ENCODE assay signal across 11 cellular contexts in the genomic region with DNA sequence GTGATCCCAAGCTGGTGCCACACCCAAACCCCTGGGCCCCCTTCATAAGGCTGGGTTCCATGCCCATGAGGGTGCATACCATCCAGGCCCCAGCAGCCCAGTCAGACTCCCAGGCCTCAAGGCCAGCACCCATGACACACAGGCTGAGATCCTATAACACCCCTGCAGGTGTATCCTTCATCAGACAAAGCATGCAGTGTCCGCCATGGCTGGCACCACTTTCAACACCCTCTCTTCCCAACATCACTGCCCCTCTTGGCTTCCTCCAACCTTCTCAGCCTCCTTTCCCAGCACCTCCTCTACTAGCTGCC. TPM values are rescaled to one million over a fixed set of nuclear protein-coding genes. Genes with fewer than 3 reads are reported as not detected.
A peak's percentile ranks its signal among the peaks of the same experiment; 100 is the strongest.
DNase-seq lines count a peak whose midpoint lies in the region; ATAC-seq, FAIRE-seq and TF ChIP-seq lines count a peak whose summit lies in the region.
"Had no signal": no experiment of that assay in that cellular context is flagged by ENCODE, and none has a peak within 500 bp of the region (broad histone marks: within the 10 kb centered on the region; RNA-seq: fewer than 3 reads in every experiment).

No MANE protein-coding gene starts in this region.

- H2BK120ac ChIP-seq in H1 (replicated peaks; ENCODE audit: low read depth, low read length): no peak overlapping the region

- no peak overlapping the region for H4K91ac ChIP-seq in H1 (replicated peaks; ENCODE audit: insufficient read length, low read length)

- H4K8ac ChIP-seq in H1 (ENCODE audit: extremely low read depth, insufficient read depth, low read length): no peak overlapping the region

- TF ChIP-seq CTCF in H1 (IDR thresholded peaks at IDR 0.05; ENCODE audit: control extremely low read depth in 1 of 3, insufficient read depth in 1 of 3, low read depth in 1 of 3, low read length in 3 of 3) (no peak), ovary (IDR thresholded peaks at IDR 0.05) (no peak)

- no peak overlapping the region for H3K14ac ChIP-seq in H1 (ENCODE audit: insufficient read length)

- H3K9me3 ChIP-seq in HUES48 (ENCODE audit: control insufficient read depth, insufficient read depth, low read length) (no peaks in the 10 kb centered on the region), H1 (ENCODE audit: insufficient read depth in 2 of 2, low read depth in 1 of 2, low read length in 1 of 2) (no peaks in the 10 kb centered on the region), ovary (no peaks in the 10 kb centered on the region)
- H3K9me3 ChIP-seq: breast epithelium, tibial nerve had no signal

- 37% methylated on average over 1 of the region's 1 CpG; no CpG with 5 or more reads in 1 of the 2 experiments for WGBS in H1 (ENCODE audit: extremely low coverage in 1 of 2, insufficient coverage in 1 of 2, insufficient read length in 1 of 2, insufficient replicate concordance in 2 of 2, low coverage in 1 of 2, low lambda C conversion rate in 2 of 2, missing lambda C conversion rate in 1 of 2), 2 experiments
- 0 to 23% (median 0%) methylated on average over 1 of the region's 1 CpG for WGBS in ovary, 3 donors

- no peak overlapping the region for H3K4me3 ChIP-seq in HUES48 (ENCODE audit: low read depth, low read length)
- H3K4me3 ChIP-seq in H1 (ENCODE audit: extremely low read depth in 1 of 4, insufficient read depth in 2 of 4, low read depth in 3 of 4, low read length in 4 of 4): no peak overlapping the region
- no peak overlapping the region for H3K4me3 ChIP-seq in ovary
- H3K4me3 ChIP-seq: breast epithelium, GM23248, tibial nerve had no signal

- H3K27ac ChIP-seq in HUES48 (ENCODE audit: low read depth, low read length): peak overlapping the region; percentile 21
- H3K27ac ChIP-seq in H1 (ENCODE audit: low read depth, low read length): no peak overlapping the region
- no peak overlapping the region for H3K27ac ChIP-seq in ovary
- H3K27ac ChIP-seq: GM23248 had no signal

- no peak overlapping the region for H3K4ac ChIP-seq in H1 (replicated peaks; ENCODE audit: insufficient read length, low read depth, low read length)

- H3K27me3 ChIP-seq in HUES48 (ENCODE audit: control insufficient read depth, insufficient read depth, low read length) (no peaks in the 10 kb centered on the region), H1 (replicated peaks in 1 of 4; ENCODE audit: control insufficient read depth in 3 of 4, extremely low read depth in 1 of 4, insufficient read depth in 3 of 4, low read length in 3 of 4) (no peaks in the 10 kb centered on the region), ovary (no peaks in the 10 kb centered on the region)
- H3K27me3 ChIP-seq: breast epithelium, tibial nerve had no signal

- H4K5ac ChIP-seq in H1 (ENCODE audit: insufficient read length, low read depth, low read length): no peak overlapping the region

- CTCF ChIA-PET in H1 (lab: Charles Lee; ENCODE audit: partially characterized antibody): interaction anchor here (0.5 to 7.7 kb wide), 91 partner anchors 9 to 670 kb away, joined by 3 to 220 read pairs (median 5); a partner anchor contains a TSS

- H3K4me1 ChIP-seq in HUES48 (ENCODE audit: control insufficient read depth, insufficient read depth, low read length) (0 out of 2 replicates have a peak, but pooled peaks cover 3% of the 10 kb centered on the region), H1 (replicated peaks in 1 of 4; ENCODE audit: control insufficient read depth in 3 of 4, insufficient read depth in 4 of 4, low read length in 3 of 4) (peaks cover 0 to 8% (median 3%) of the 10 kb centered on the region in 4 experiments; a peak in 4 of 7 replicates), ovary (ENCODE audit: insufficient read depth) (peaks cover 14% of the 10 kb centered on the region)

- H3K4me2 ChIP-seq in H1 (ENCODE audit: insufficient read depth in 1 of 2, low read depth in 2 of 2, low read length in 2 of 2): no peak overlapping the region

- H2BK20ac ChIP-seq in H1 (ENCODE audit: low read length): no peak overlapping the region

- POLR2A ChIA-PET in H1 (lab: Charles Lee; ENCODE audit: partially characterized antibody): interaction anchor here (0.6 to 31.5 kb wide), 25 partner anchors 7 to 249 kb away, joined by 3 to 650 read pairs (median 4); a partner anchor contains a TSS

- intact Hi-C loops in ovary (cut with DNase I): loop anchor here (2.0 to 10.0 kb wide), 6 partner anchors 34 to 242 kb away; no protein-coding TSS in a partner anchor

- no peak overlapping the region for H3K56ac ChIP-seq in H1 (replicated peaks; ENCODE audit: insufficient read length, low read depth, low read length)

- peaks cover 5 to 37% of the 10 kb centered on the region in 2 experiments; a peak in 3 of 4 replicates for H3K79me2 ChIP-seq in H1 (ENCODE audit: control insufficient read depth in 1 of 2, insufficient read depth in 2 of 2, low read length in 2 of 2)

- no peak overlapping the region for H2BK15ac ChIP-seq in H1 (ENCODE audit: low read length)

- H2BK12ac ChIP-seq in H1 (ENCODE audit: low read depth, low read length): no peak overlapping the region

- no peak overlapping the region for H3K18ac ChIP-seq in H1 (ENCODE audit: extremely low read depth, low read length)

- H2AK5ac ChIP-seq in H1 (ENCODE audit: low read depth, low read length): no peak overlapping the region

- no peak for FAIRE-seq in H1 (lab: Jason Lieb, UNC)

- H3K79me1 ChIP-seq in H1 (ENCODE audit: low read depth, low read length): peaks cover 3% of the 10 kb centered on the region; the same call in 1 of the 2 replicates

- no peak overlapping the region for H2AFZ ChIP-seq in H1 (ENCODE audit: low read length)
- H2AFZ ChIP-seq: GM23248 had no signal

- H3K36me3 ChIP-seq in HUES48 (ENCODE audit: control insufficient read depth, insufficient read depth, low read length) (peaks cover 37% of the 10 kb centered on the region), H1 (ENCODE audit: control insufficient read depth in 2 of 4, insufficient read depth in 4 of 4, low read length in 3 of 4) (peaks cover 4 to 28% (median 13%) of the 10 kb centered on the region in 4 experiments; a peak in 6 of 8 replicates), ovary (no peaks in the 10 kb centered on the region)
- H3K36me3 ChIP-seq: breast epithelium had no signal

- H3K9ac ChIP-seq in HUES48 (ENCODE audit: low read depth, low read length): no peak overlapping the region
- no peak overlapping the region for H3K9ac ChIP-seq in H1 (replicated peaks in 1 of 4; ENCODE audit: extremely low read depth in 1 of 4, low read depth in 3 of 4, low read length in 3 of 4)
- H3K9ac ChIP-seq: GM23248 had no signal

- TF ChIP-seq POLR2A in H1 (IDR thresholded peaks at IDR 0.05; ENCODE audit: control extremely low read depth in 1 of 2, low read depth in 2 of 2, low read length in 2 of 2) (no peak), ovary (IDR thresholded peaks at IDR 0.05) (no peak)

- TF ChIP-seq EP300 in H1 (IDR thresholded peaks at IDR 0.05; ENCODE audit: borderline replicate concordance in 1 of 2, low read depth in 2 of 2, low read length in 2 of 2) (no peak), ovary (IDR thresholded peaks at IDR 0.05) (no peak)

- peak; percentile 35 for DNase-seq in 8988T
- DNase-seq in H1 (ENCODE audit: low read depth in 1 of 2, low spot score in 2 of 2): no peak
- DNase-seq in ovary: peak in 3 of 5 donors; percentile 26 to 38 (median 27)
- no peak for DNase-seq in iPS-NIHi7 (ENCODE audit: extremely low spot score)
- DNase-seq in NCI-H1105 (lab: John Stamatoyannopoulos, UW): no peak
- no peak for DNase-seq in NCI-H1436 treated with DMSO at 0.1 percent for 48 hours (lab: John Stamatoyannopoulos, UW)

- no peak for TF ChIP-seq RAD21 in H1 (IDR thresholded peaks at IDR 0.05 in 1 of 2, conservative IDR thresholded peaks at IDR 0.05 in 1 of 2; ENCODE audit: low read depth in 2 of 2, low read length in 2 of 2)

- H2BK5ac ChIP-seq in H1 (ENCODE audit: low read depth, low read length): no peak overlapping the region

- no peak overlapping the region for H3K23ac ChIP-seq in H1 (ENCODE audit: insufficient read length)

- peaks cover 3% of the 10 kb centered on the region; the same call in 1 of the 2 replicates for H3K23me2 ChIP-seq in H1 (ENCODE audit: low read depth, low read length)

- peaks cover 0 to 5% of the 10 kb centered on the region in 2 experiments for H4K20me1 ChIP-seq in H1 (replicated peaks in 1 of 2; ENCODE audit: control insufficient read depth in 1 of 2, insufficient read depth in 2 of 2, low read length in 2 of 2)

- no peak for ATAC-seq in HG02798 (IDR thresholded peaks at IDR 0.05; ENCODE audit: poor library complexity, unreplicated experiment)

RNA-seq across cellular contexts. Expression of a gene that starts 3.5 kb away (rescaled TPM):
- total RNA-seq in H1 (2021; fragmentation: NEBNext Ultra II Directional; extraction: Animal tissue kit (Norgen Biotek cat#: 25700)): 20.3 and 21.3 TPM in 2 replicates
- polyA plus RNA-seq in H1 (2011; rRNA removed) (19.7 and 21.4 TPM in 2 replicates), ovary (1 to 10 TPM; 9.1 to 9.9 TPM)
- polyA plus RNA-seq in H1 (2011; cell fraction: cytosol; rRNA removed): 26.3 TPM
- 18.4 TPM for polyA plus RNA-seq in H1 (2011; cell fraction: nucleus; rRNA removed)
- polyA plus RNA-seq in H1 (2012, experiment 1 of 2): 24.1 to 30.2 TPM (median 28.9 TPM) in 4 replicates
- 17.1 TPM for polyA plus RNA-seq in H1 (2012, experiment 2 of 2)
- polyA plus RNA-seq in H1 (2013, experiment 1 of 2): 16.7 TPM
- 16.9 TPM for polyA plus RNA-seq in H1 (2013, experiment 2 of 2)
- polyA minus RNA-seq in H1 (2011; rRNA and poly(A)+ RNA removed): 17.1 and 17.4 TPM in 2 replicates
- 7.3 TPM for polyA minus RNA-seq in H1 (2011; cell fraction: cytosol; rRNA and poly(A)+ RNA removed)
- 7.7 TPM for polyA minus RNA-seq in H1 (2011; cell fraction: nucleus; rRNA and poly(A)+ RNA removed)
- 1 to 10 TPM; 6.3 to 8.5 (median 7.5) TPM for total RNA-seq in ovary

RNA-seq across cellular contexts. Expression of a gene that starts 3.6 kb away (rescaled TPM):
- total RNA-seq in H1 (2021; fragmentation: NEBNext Ultra II Directional; extraction: Animal tissue kit (Norgen Biotek cat#: 25700)): 305 and 322 TPM in 2 replicates
- 83.3 and 138 TPM in 2 replicates for polyA plus RNA-seq in H1 (2011; rRNA removed)
- polyA plus RNA-seq in H1 (2011; cell fraction: cytosol; rRNA removed): 282 TPM
- polyA plus RNA-seq in H1 (2011; cell fraction: nucleus; rRNA removed): 36.5 TPM
- polyA plus RNA-seq in H1 (2012, experiment 1 of 2): 470 to 570 TPM (median 490 TPM) in 4 replicates
- 141 TPM for polyA plus RNA-seq in H1 (2012, experiment 2 of 2)
- 965 TPM for polyA plus RNA-seq in H1 (2013, experiment 1 of 2)
- polyA plus RNA-seq in H1 (2013, experiment 2 of 2): 959 TPM
- polyA minus RNA-seq in H1 (2011; rRNA and poly(A)+ RNA removed): 8.2 and 9.6 TPM in 2 replicates
- polyA minus RNA-seq in H1 (2011; cell fraction: cytosol; rRNA and poly(A)+ RNA removed): 42.3 TPM
- polyA minus RNA-seq in H1 (2011; cell fraction: nucleus; rRNA and poly(A)+ RNA removed): 34.3 TPM
- total RNA-seq in ovary: 100 to 1,000 TPM; 138 to 318 (median 199) TPM
- 100 to 1,000 TPM; 350 to 380 TPM for polyA plus RNA-seq in ovary

RNA-seq across cellular contexts. Expression of a gene that starts 6.5 kb away (rescaled TPM):
- total RNA-seq in H1 (2021; fragmentation: NEBNext Ultra II Directional; extraction: Animal tissue kit (Norgen Biotek cat#: 25700)): 114 and 115 TPM in 2 replicates
- polyA plus RNA-seq in H1 (2011; rRNA removed) (109 and 149 TPM in 2 replicates), ovary (10 to 100 TPM; 11.2 to 90.2 TPM)
- polyA plus RNA-seq in H1 (2011; cell fraction: cytosol; rRNA removed): 117 TPM
- polyA plus RNA-seq in H1 (2011; cell fraction: nucleus; rRNA removed): 1,123 TPM
- 136 to 155 TPM (median 141 TPM) in 4 replicates for polyA plus RNA-seq in H1 (2012, experiment 1 of 2)
- polyA plus RNA-seq in H1 (2012, experiment 2 of 2): 102 TPM
- 102 TPM for polyA plus RNA-seq in H1 (2013, experiment 1 of 2)
- polyA plus RNA-seq in H1 (2013, experiment 2 of 2): 83.3 TPM
- 82.5 and 154 TPM in 2 replicates for polyA minus RNA-seq in H1 (2011; rRNA and poly(A)+ RNA removed)
- polyA minus RNA-seq in H1 (2011; cell fraction: cytosol; rRNA and poly(A)+ RNA removed): 100 TPM
- 265 TPM for polyA minus RNA-seq in H1 (2011; cell fraction: nucleus; rRNA and poly(A)+ RNA removed)
- 100 to 1,000 TPM in 2 of 7 donors, 10 to 100 TPM in 5; 70.8 to 166 (median 83.7) TPM for total RNA-seq in ovary

RNA-seq across cellular contexts. Expression of a gene that starts 10.1 kb away (rescaled TPM):
- 16.7 and 20.2 TPM in 2 replicates for total RNA-seq in H1 (2021; fragmentation: NEBNext Ultra II Directional; extraction: Animal tissue kit (Norgen Biotek cat#: 25700))
- polyA plus RNA-seq in H1 (2011; rRNA removed) (16.6 and 18.5 TPM in 2 replicates), ovary (10 to 100 TPM in 1 of 2 donors, 1 to 10 TPM in 1; 6.4 to 11.4 TPM)
- polyA plus RNA-seq in H1 (2011; cell fraction: cytosol; rRNA removed): 15.0 TPM
- polyA plus RNA-seq in H1 (2011; cell fraction: nucleus; rRNA removed): 36.5 TPM
- polyA plus RNA-seq in H1 (2012, experiment 1 of 2): 12.7 to 14.1 TPM (median 13.8 TPM) in 4 replicates
- 11.0 TPM for polyA plus RNA-seq in H1 (2012, experiment 2 of 2)
- polyA plus RNA-seq in H1 (2013, experiment 1 of 2): 14.8 TPM
- 12.6 TPM for polyA plus RNA-seq in H1 (2013, experiment 2 of 2)
- polyA minus RNA-seq in H1 (2011; rRNA and poly(A)+ RNA removed): 28.6 and 29.3 TPM in 2 replicates
- 10.1 TPM for polyA minus RNA-seq in H1 (2011; cell fraction: cytosol; rRNA and poly(A)+ RNA removed)
- polyA minus RNA-seq in H1 (2011; cell fraction: nucleus; rRNA and poly(A)+ RNA removed): 25.2 TPM
- 1 to 10 TPM; 3.9 to 7.9 (median 6.4) TPM for total RNA-seq in ovary

Comparison
In these comparisons a context has a peak if more than half of its experiments do, and no peak if none do; other contexts are left out.
1. DNase-seq: peak in 8988T (single experiment) and ovary (3 of 5); none in H1 (0 of 2), iPS-NIHi7 (single experiment), NCI-H1105 (single experiment) and NCI-H1436 treated with DMSO at 0.1 percent for 48 hours (single experiment).